ENCODE assay signal across 7 cellular contexts in genomic region chr1:117358604-117358887, GRCh38. TPM values are rescaled to one million over a fixed set of nuclear protein-coding genes. Genes with fewer than 3 reads are reported as not detected.
A peak's percentile ranks its signal among the peaks of the same experiment; 100 is the strongest.
DNase-seq lines count a peak whose midpoint lies in the region; ATAC-seq and TF ChIP-seq lines count a peak whose summit lies in the region.
"Not testable (repeated sequence)": the region's sequence is repeated elsewhere in the genome, so short reads cannot be mapped to it uniquely, and the experiment has no call there.

No MANE protein-coding gene starts in this region.

- not testable (repeated sequence) for H2BK120ac ChIP-seq in trophoblast cell (ENCODE audit: insufficient read depth, low read length, poor library complexity)

- peak overlapping the region; percentile 84 for H3K27ac Mint-ChIP-seq in Caco-2 (ENCODE audit: unreplicated experiment)
- H3K27ac Mint-ChIP-seq in T-helper 17 cell: peak overlapping the region; percentile 78
- peak overlapping the region; percentile 64 for H3K27ac Mint-ChIP-seq in activated naive CD8-positive, alpha-beta T cell treated with anti-CD3 and anti-CD28 coated beads, Interleukin-2, amount 50 U/mL, for 24 hours

- not testable (repeated sequence) for H3K9me3 Mint-ChIP-seq in Caco-2 (ENCODE audit: unreplicated experiment); activated T-cell treated with anti-CD3 and anti-CD28 coated beads, Interleukin-2, amount 50 U/mL, for 4 hours; activated naive CD8-positive, alpha-beta T cell treated with anti-CD3 and anti-CD28 coated beads, Interleukin-2, amount 50 U/mL, for 24 hours

- not testable (repeated sequence) for H2AK5ac ChIP-seq in trophoblast cell (ENCODE audit: low read length)

- H4K91ac ChIP-seq in trophoblast cell (ENCODE audit: low read depth, low read length): peak overlapping the region; percentile 32

- not testable (repeated sequence) for H3K4ac ChIP-seq in trophoblast cell (ENCODE audit: low read depth, low read length)

- not testable (repeated sequence) for H3K4me2 ChIP-seq in trophoblast cell (ENCODE audit: low read length)

- intact Hi-C loops in Caco-2 (cut with micrococcal nuclease; ENCODE audit: unreplicated experiment): not testable (repeated sequence)

- H3K4me3 Mint-ChIP-seq in Caco-2 (ENCODE audit: unreplicated experiment) (peak overlapping the region; percentile 71), T-helper 17 cell (peak overlapping the region; percentile 81)
- peak overlapping the region; percentile 54 for H3K4me3 Mint-ChIP-seq in activated T-cell treated with anti-CD3 and anti-CD28 coated beads, Interleukin-2, amount 50 U/mL, for 4 hours
- peak overlapping the region; percentile 51 for H3K4me3 Mint-ChIP-seq in activated naive CD8-positive, alpha-beta T cell treated with anti-CD3 and anti-CD28 coated beads, Interleukin-2, amount 50 U/mL, for 24 hours

- not testable (repeated sequence) for H3K27ac ChIP-seq in HUES6 (ENCODE audit: low read depth, low read length); trophoblast cell (ENCODE audit: low read depth, low read length)
- peak overlapping the region; percentile 65 for H3K27ac ChIP-seq in iPS-20b (ENCODE audit: low read length)

- not testable (repeated sequence) for H3K23ac ChIP-seq in trophoblast cell (ENCODE audit: low read length)

- not testable (repeated sequence) for BruUV-seq in Caco-2 (replicated peaks; lab: Mats Ljungman, UMichigan)

- not testable (repeated sequence) for H2BK12ac ChIP-seq in trophoblast cell (ENCODE audit: low read length)

- POLR2A ChIA-PET in Caco-2 (lab: Charles Lee): not testable (repeated sequence)

- ATAC-seq in T-helper 17 cell; activated T-cell treated with anti-CD3 and anti-CD28 coated beads, Interleukin-2, amount 50 U/mL, for 4 hours; activated naive CD8-positive, alpha-beta T cell treated with anti-CD3 and anti-CD28 coated beads, Interleukin-2, amount 50 U/mL, for 24 hours: not testable (repeated sequence)

- not testable (repeated sequence) for DNase-seq in Caco-2; T-helper 17 cell; activated T-cell treated with anti-CD3 and anti-CD28 coated beads, Interleukin-2, amount 50 U/mL, for 4 hours; activated naive CD8-positive, alpha-beta T cell treated with anti-CD3 and anti-CD28 coated beads, Interleukin-2, amount 50 U/mL, for 24 hours; trophoblast cell

- H3K36me3 ChIP-seq in Caco-2 (ENCODE audit: control insufficient read depth, insufficient read depth, low read length); HUES6 (ENCODE audit: control insufficient read depth, insufficient read depth, low read length); iPS-20b (ENCODE audit: insufficient read depth, low read depth, low read length); trophoblast cell (ENCODE audit: control insufficient read depth in 1 of 2, insufficient read depth in 2 of 2, low read length in 2 of 2): not testable (repeated sequence)

- not testable (repeated sequence) for H3K18ac ChIP-seq in trophoblast cell (ENCODE audit: low read length)

- H3K9me3 ChIP-seq in Caco-2; HUES6 (ENCODE audit: control insufficient read depth, insufficient read depth, low read depth, low read length); T-helper 17 cell (ENCODE audit: control insufficient read depth, low read length, poor library complexity, severe bottlenecking); iPS-20b (ENCODE audit: insufficient read depth, low read depth, low read length); trophoblast cell (ENCODE audit: insufficient read depth, low read depth, low read length): not testable (repeated sequence)

- not testable (repeated sequence) for H3K4me1 Mint-ChIP-seq in Caco-2 (ENCODE audit: low read depth, unreplicated experiment)
- peaks cover 19% of the 10 kb centered on the region for H3K4me1 Mint-ChIP-seq in T-helper 17 cell
- peaks cover 49% of the 10 kb centered on the region for H3K4me1 Mint-ChIP-seq in activated T-cell treated with anti-CD3 and anti-CD28 coated beads, Interleukin-2, amount 50 U/mL, for 4 hours (ENCODE audit: low read depth)
- H3K4me1 Mint-ChIP-seq in activated naive CD8-positive, alpha-beta T cell treated with anti-CD3 and anti-CD28 coated beads, Interleukin-2, amount 50 U/mL, for 24 hours: peaks cover 42% of the 10 kb centered on the region

- not testable (repeated sequence) for H2BK5ac ChIP-seq in trophoblast cell (ENCODE audit: low read depth, low read length, poor library complexity)

- H3K4me1 ChIP-seq in Caco-2; HUES6 (ENCODE audit: control insufficient read depth, insufficient read depth, low read length); iPS-20b (ENCODE audit: insufficient read depth, low read length); trophoblast cell (ENCODE audit: control insufficient read depth in 1 of 2, insufficient read depth in 2 of 2, low read length in 2 of 2): not testable (repeated sequence)

- peak overlapping the region; percentile 14 for H4K8ac ChIP-seq in trophoblast cell (ENCODE audit: low read depth, low read length)

- H3K27me3 Mint-ChIP-seq in Caco-2 (ENCODE audit: insufficient read depth, unreplicated experiment); T-helper 17 cell; activated T-cell treated with anti-CD3 and anti-CD28 coated beads, Interleukin-2, amount 50 U/mL, for 4 hours (ENCODE audit: low read depth); activated naive CD8-positive, alpha-beta T cell treated with anti-CD3 and anti-CD28 coated beads, Interleukin-2, amount 50 U/mL, for 24 hours: not testable (repeated sequence)

- not testable (repeated sequence) for H3K14ac ChIP-seq in trophoblast cell (ENCODE audit: low read length)

- CTCF ChIA-PET in Caco-2 (lab: Charles Lee): not testable (repeated sequence)

- WGBS in trophoblast cell (ENCODE audit: extremely low coverage, insufficient coverage, insufficient read length): no CpG with 5 or more reads among the region's 8 CpGs

- TF ChIP-seq CTCF in Caco-2 (IDR thresholded peaks at IDR 0.05; ENCODE audit: insufficient read depth in 1 of 2, low read depth in 1 of 2, low read length in 1 of 2, severe bottlenecking in 1 of 2, unreplicated experiment in 1 of 2): not testable (repeated sequence)

- H3K9ac ChIP-seq in HUES6 (ENCODE audit: low read length): peak overlapping the region; percentile 13
- H3K9ac ChIP-seq in iPS-20b (ENCODE audit: low read depth, low read length); trophoblast cell (ENCODE audit: low read length): not testable (repeated sequence)

- H3K27me3 ChIP-seq in Caco-2 (replicated peaks; ENCODE audit: control insufficient read depth, insufficient read depth, low read length); HUES6 (ENCODE audit: control insufficient read depth, insufficient read depth, low read length); iPS-20b (ENCODE audit: insufficient read depth, low read length); trophoblast cell (ENCODE audit: insufficient read depth, low read length): not testable (repeated sequence)

- not testable (repeated sequence) for H3K79me1 ChIP-seq in trophoblast cell (ENCODE audit: low read length)

- not testable (repeated sequence) for H3K36me3 Mint-ChIP-seq in Caco-2 (ENCODE audit: insufficient read depth, unreplicated experiment); T-helper 17 cell (ENCODE audit: low read depth); activated T-cell treated with anti-CD3 and anti-CD28 coated beads, Interleukin-2, amount 50 U/mL, for 4 hours (ENCODE audit: insufficient read depth); activated naive CD8-positive, alpha-beta T cell treated with anti-CD3 and anti-CD28 coated beads, Interleukin-2, amount 50 U/mL, for 24 hours (ENCODE audit: low read depth)

- H4K12ac ChIP-seq in trophoblast cell (ENCODE audit: low read depth, low read length): not testable (repeated sequence)

- peak overlapping the region; percentile 26 for H3K4me3 ChIP-seq in Caco-2 (ENCODE audit: low read depth, low read length)
- peak overlapping the region; percentile 39 for H3K4me3 ChIP-seq in HUES6 (ENCODE audit: low read depth, low read length)
- not testable (repeated sequence) for H3K4me3 ChIP-seq in iPS-20b (ENCODE audit: low read length); trophoblast cell (ENCODE audit: low read depth, low read length)

- H3K79me2 ChIP-seq in trophoblast cell (ENCODE audit: control insufficient read depth, insufficient read depth, low read length, poor library complexity): not testable (repeated sequence)

- H2AFZ ChIP-seq in trophoblast cell (ENCODE audit: insufficient read depth, low read length, poor library complexity): not testable (repeated sequence)

RNA-seq across cellular contexts. Expression of gene MAN1A2, which starts 8.7 kb away (rescaled TPM):
- total RNA-seq in Caco-2 (2022) (19.2 and 21.0 TPM in 2 replicates), T-helper 17 cell (10 to 100 TPM; 51.6 to 52.9 TPM)
- 10 to 100 TPM; 18.0 to 20.2 (median 18.1) TPM for total RNA-seq in activated T-cell treated with anti-CD3 and anti-CD28 coated beads, Interleukin-2, amount 50 U/mL, for 4 hours
- 145 and 152 TPM in 2 replicates for polyA plus RNA-seq in trophoblast cell (2013)
